In the genomic region with DNA sequence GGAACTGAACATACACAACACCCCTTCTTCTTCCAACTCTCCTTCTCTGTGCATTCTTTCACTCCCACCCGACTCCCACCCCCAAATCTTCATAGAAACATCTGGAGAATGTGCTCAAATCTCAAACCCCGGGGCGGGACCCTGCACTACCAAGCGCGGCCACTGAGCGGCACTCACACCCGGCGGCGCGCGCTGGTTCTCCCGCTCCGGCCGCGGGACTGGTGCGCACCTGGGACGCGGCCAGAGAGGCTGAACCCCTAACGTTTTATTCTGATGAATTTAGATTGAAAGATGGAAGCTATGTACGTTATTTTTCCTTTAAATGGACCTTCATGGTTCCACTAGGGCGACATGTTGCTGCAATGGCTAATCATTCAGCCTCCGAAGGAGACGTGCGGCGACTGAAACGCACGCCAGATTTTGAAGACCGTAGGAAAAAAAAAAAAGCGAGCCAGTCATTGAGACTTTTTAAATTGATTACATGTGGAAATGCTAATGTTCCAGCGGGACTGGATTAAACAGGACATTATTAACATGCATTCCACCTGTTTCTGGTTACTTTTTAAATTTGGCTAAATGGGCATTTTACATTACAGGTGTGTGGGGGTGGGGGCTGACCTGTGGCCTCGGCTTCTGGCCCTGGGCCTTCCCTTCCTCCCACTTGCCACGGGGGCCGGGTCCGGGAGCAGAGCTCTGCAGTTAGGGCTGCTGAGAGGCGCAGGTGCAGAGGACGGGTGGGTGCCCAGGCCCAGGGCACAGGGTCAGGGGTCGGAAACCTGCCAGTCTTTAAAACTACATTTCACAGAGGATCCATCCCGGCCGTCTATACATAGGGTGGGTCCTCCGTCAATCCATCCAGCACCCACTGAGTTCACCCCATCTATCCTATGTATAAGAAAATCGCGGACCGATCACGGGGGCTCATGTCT, we compare ENCODE assay signal across 8 cellular contexts.
DNase-seq lines count a peak whose midpoint lies in the region; ATAC-seq and TF ChIP-seq lines count a peak whose summit lies in the region.

No MANE protein-coding gene starts in this region.

- no peaks in the 10 kb centered on the region for H3K9me2 ChIP-seq in Loucy (replicated peaks; ENCODE audit: low read depth, low read length)

- no peak overlapping the region for H3K4me2 ChIP-seq in Loucy (ENCODE audit: low read depth, low read length, poor library complexity, severe bottlenecking)

- H3K27me3 ChIP-seq in Loucy (ENCODE audit: insufficient read depth, low read length, poor library complexity, severe bottlenecking) (no peaks in the 10 kb centered on the region), stomach (peaks cover 0 to 50% (median 0%) of the 10 kb centered on the region in 3 donors)

- no peaks in the 10 kb centered on the region for H3K79me2 ChIP-seq in Loucy (ENCODE audit: insufficient read depth, low read length)

- H2AFZ ChIP-seq in Loucy (ENCODE audit: low read length), result no peak overlapping the region

- TF ChIP-seq EP300 in stomach (IDR thresholded peaks at IDR 0.05), result no peak

- no peak overlapping the region for H3K4me3 ChIP-seq in Loucy (ENCODE audit: low read length, poor library complexity, severe bottlenecking)
- no peak overlapping the region for H3K4me3 ChIP-seq in stomach

- no peak overlapping the region for H3K27ac ChIP-seq in stomach

- H3K4me3 Mint-ChIP-seq in naive thymus-derived CD8-positive, alpha-beta T cell, result peak overlapping the region in 1 of 10 donors; percentile 24

- peaks cover 0 to 30% (median 6%) of the 10 kb centered on the region in 9 donors for H3K9me3 Mint-ChIP-seq in naive thymus-derived CD8-positive, alpha-beta T cell

- H3K27ac Mint-ChIP-seq in naive thymus-derived CD8-positive, alpha-beta T cell, result no peak overlapping the region

- intact Hi-C loops in stomach (cut with DNase I; ENCODE audit: low total_unique reads), result no loop called here

- peaks cover 2 to 9% (median 4%) of the 10 kb centered on the region in 3 donors for H3K36me3 Mint-ChIP-seq in naive thymus-derived CD8-positive, alpha-beta T cell

- H3K4me1 ChIP-seq in Loucy (ENCODE audit: insufficient read depth, low read length, poor library complexity, severe bottlenecking), result peaks cover 16% of the 10 kb centered on the region
- peaks cover 0 to 8% (median 2%) of the 10 kb centered on the region in 4 donors for H3K4me1 ChIP-seq in stomach

- peak; percentile 72 for DNase-seq in AG08395 (ENCODE audit: low spot score)
- peak; percentile 69 for DNase-seq in activated CD8-positive, alpha-beta memory T cell treated with anti-CD3 and anti-CD28 coated beads, Interleukin-2, amount 50 U/mL, for 4 hours
- peak in 8 of 10 donors; percentile 35 to 63 (median 46) for DNase-seq in naive thymus-derived CD8-positive, alpha-beta T cell
- peak; percentile 72 for DNase-seq in stomach

- H3K4me1 Mint-ChIP-seq in naive thymus-derived CD8-positive, alpha-beta T cell, result peaks cover 1 to 8% (median 3%) of the 10 kb centered on the region in 4 donors

- TF ChIP-seq CTCF in Loucy (conservative IDR thresholded peaks at IDR 0.05; ENCODE audit: low read length) (peak; percentile 50), stomach (IDR thresholded peaks at IDR 0.05) (peak in 5 of 7 experiments; percentile 80 to 96 (median 88))

- H3K9me3 ChIP-seq in Loucy (ENCODE audit: insufficient read depth, low read depth, low read length) (peaks cover 9% of the 10 kb centered on the region; the same call in 1 of the 2 replicates), stomach (peaks cover 0 to 18% (median 12%) of the 10 kb centered on the region in 4 donors)

- no peak overlapping the region for H3K9ac ChIP-seq in Loucy (ENCODE audit: low read depth, low read length, poor library complexity, severe bottlenecking)

- H3K36me3 ChIP-seq in Loucy (ENCODE audit: insufficient read depth, low read length) (no peaks in the 10 kb centered on the region), stomach (no peaks in the 10 kb centered on the region)

- 33 to 37% (median 35%) methylated on average over 44 of the region's 44 CpGs for WGBS in stomach, 5 donors

- no peaks in the 10 kb centered on the region for H4K20me1 ChIP-seq in Loucy (ENCODE audit: insufficient read depth, low read length, poor library complexity, severe bottlenecking)

- POLR2A ChIA-PET in naive thymus-derived CD8-positive, alpha-beta T cell (lab: Charles Lee), result interaction anchor here (1.7 kb wide), 1 partner anchor 154 kb away, joined by 6 read pairs; no protein-coding TSS in a partner anchor

- peak; percentile 67 for ATAC-seq in GM19043 (IDR thresholded peaks at IDR 0.05; ENCODE audit: low read depth, unreplicated experiment)
- ATAC-seq in esophagus mucosa, result peak; percentile 84
- ATAC-seq in naive thymus-derived CD8-positive, alpha-beta T cell, result peak; percentile 48 to 65
- ATAC-seq in GM18520 (IDR thresholded peaks at IDR 0.05; ENCODE audit: unreplicated experiment), result no peak

- no peaks in the 10 kb centered on the region for H3F3A ChIP-seq in Loucy (ENCODE audit: low read depth)

- peaks cover 4 to 26% (median 9%) of the 10 kb centered on the region in 5 donors for H3K27me3 Mint-ChIP-seq in naive thymus-derived CD8-positive, alpha-beta T cell

- TF ChIP-seq POLR2A in stomach (IDR thresholded peaks at IDR 0.05), result no peak
